In genomic region chr5:81247441-81247972, GRCh38 we compare ENCODE assay signal across 12 cellular contexts. TPM values are rescaled to one million over a fixed set of nuclear protein-coding genes. Genes with fewer than 3 reads are reported as not detected.
DNase-seq lines count a peak whose midpoint lies in the region; ATAC-seq and TF ChIP-seq lines count a peak whose summit lies in the region.
"Had no signal": no experiment of that assay in that cellular context is flagged by ENCODE, and none has a peak within 500 bp of the region (broad histone marks: within the 10 kb centered on the region; RNA-seq: fewer than 3 reads in every experiment).

No MANE protein-coding gene starts in this region.

- H4K20me1 ChIP-seq in fibroblast of lung (ENCODE audit: control insufficient read depth, extremely low read depth, insufficient read depth, low read length) = no peaks in the 10 kb centered on the region

- no peak overlapping the region for H3K9ac ChIP-seq in fibroblast of lung (ENCODE audit: insufficient read depth, low read length)
- no peak overlapping the region for H3K9ac ChIP-seq in trophoblast cell (ENCODE audit: low read length)

- no peak overlapping the region for H3K18ac ChIP-seq in trophoblast cell (ENCODE audit: low read length)

- H3K27me3 ChIP-seq in fibroblast of lung (ENCODE audit: control insufficient read depth, insufficient read depth, low read length) = no peaks in the 10 kb centered on the region
- H3K27me3 ChIP-seq in trophoblast cell (ENCODE audit: insufficient read depth, low read length) = no peaks in the 10 kb centered on the region

- H3K36me3 Mint-ChIP-seq in activated CD4-positive, alpha-beta memory T cell treated with anti-CD3 and anti-CD28 coated beads for 36 hours = peaks cover 4% of the 10 kb centered on the region

- POLR2A ChIA-PET in activated CD4-positive, alpha-beta memory T cell treated with anti-CD3 and anti-CD28 coated beads for 36 hours (lab: Charles Lee) = no interaction called here

- H2BK5ac ChIP-seq in trophoblast cell (ENCODE audit: low read depth, low read length, poor library complexity) = peak overlapping the region; percentile 21

- ATAC-seq in HG02981 (IDR thresholded peaks at IDR 0.05; ENCODE audit: unreplicated experiment) = no peak

- DNase-seq in Ammon's horn (ENCODE audit: low spot score) (peak; percentile 67), RPMI7951 (ENCODE audit: low read depth) (peak; percentile 43), fibroblast of lung (ENCODE audit: low read depth in 2 of 2) (peak; percentile 25 to 84), trophoblast cell (no peak), ureter (ENCODE audit: low spot score) (no peak)
- DNase-seq in activated CD8-positive, alpha-beta memory T cell treated with anti-CD3 and anti-CD28 coated beads, Interleukin-2, amount 50 U/mL, for 4 hours = no peak
- DNase-seq in activated CD4-positive, alpha-beta memory T cell treated with anti-CD3 and anti-CD28 coated beads for 36 hours = no peak
- DNase-seq: activated CD4-positive, alpha-beta T cell treated with anti-CD3 and anti-CD28 coated beads for 4 hours; activated naive CD4-positive, alpha-beta T cell treated with Interleukin-2 at 50 U/mL for 16 hours; NCI-H2029 had no signal

- no peak overlapping the region for H3K4me3 ChIP-seq in fibroblast of lung (replicated peaks in 1 of 4; ENCODE audit: control extremely low read depth in 1 of 4, insufficient read depth in 1 of 4, low read depth in 3 of 4, low read length in 4 of 4)
- H3K4me3 ChIP-seq in trophoblast cell (ENCODE audit: low read depth, low read length) = no peak overlapping the region
- H3K4me3 ChIP-seq: lung had no signal

- no peaks in the 10 kb centered on the region for H3K4me1 Mint-ChIP-seq in activated CD4-positive, alpha-beta memory T cell treated with anti-CD3 and anti-CD28 coated beads for 36 hours (ENCODE audit: low read depth)

- H2AFZ ChIP-seq in fibroblast of lung (ENCODE audit: low read length) = no peak overlapping the region
- H2AFZ ChIP-seq in trophoblast cell (ENCODE audit: insufficient read depth, low read length, poor library complexity) = no peak overlapping the region

- no peak overlapping the region for H4K12ac ChIP-seq in trophoblast cell (ENCODE audit: low read depth, low read length)

- H3K23ac ChIP-seq in trophoblast cell (ENCODE audit: low read length) = no peak overlapping the region

- peak overlapping the region; percentile 13 for H4K8ac ChIP-seq in trophoblast cell (ENCODE audit: low read depth, low read length)

- no peak for TF ChIP-seq CTCF in fibroblast of lung (conservative IDR thresholded peaks at IDR 0.05 in 1 of 2, IDR thresholded peaks at IDR 0.05 in 1 of 2; ENCODE audit: low read depth in 1 of 2, low read length in 2 of 2)

- H2BK12ac ChIP-seq in trophoblast cell (ENCODE audit: low read length) = no peak overlapping the region

- H3K79me1 ChIP-seq in trophoblast cell (ENCODE audit: low read length) = peaks cover 10% of the 10 kb centered on the region

- no peak overlapping the region for H3K4ac ChIP-seq in trophoblast cell (ENCODE audit: low read depth, low read length)

- no peak overlapping the region for H3K4me2 ChIP-seq in fibroblast of lung (ENCODE audit: extremely low read depth, insufficient read depth, low read length)
- H3K4me2 ChIP-seq in trophoblast cell (ENCODE audit: low read length) = no peak overlapping the region

- CTCF ChIA-PET in activated CD4-positive, alpha-beta memory T cell treated with anti-CD3 and anti-CD28 coated beads for 36 hours (lab: Charles Lee) = no interaction called here

- H3K9me3 ChIP-seq in fibroblast of lung (ENCODE audit: control insufficient read depth, insufficient read depth, low read depth, low read length) = no peaks in the 10 kb centered on the region
- no peaks in the 10 kb centered on the region for H3K9me3 ChIP-seq in trophoblast cell (ENCODE audit: insufficient read depth, low read depth, low read length)

- H3K27me3 Mint-ChIP-seq in activated CD4-positive, alpha-beta memory T cell treated with anti-CD3 and anti-CD28 coated beads for 36 hours = no peaks in the 10 kb centered on the region

- H3K36me3 ChIP-seq in fibroblast of lung (ENCODE audit: control insufficient read depth, insufficient read depth, low read length) (no peaks in the 10 kb centered on the region), trophoblast cell (ENCODE audit: control insufficient read depth in 1 of 2, insufficient read depth in 2 of 2, low read length in 2 of 2) (peaks cover 2 to 7% of the 10 kb centered on the region in 2 experiments)

- peak overlapping the region; percentile 4 for H4K91ac ChIP-seq in trophoblast cell (ENCODE audit: low read depth, low read length)

- no peak overlapping the region for H3K4me3 Mint-ChIP-seq in activated CD4-positive, alpha-beta memory T cell treated with anti-CD3 and anti-CD28 coated beads for 36 hours

- intact Hi-C loops in activated CD4-positive, alpha-beta memory T cell treated with anti-CD3 and anti-CD28 coated beads for 36 hours (cut with micrococcal nuclease) = no loop called here

- H2AK5ac ChIP-seq in trophoblast cell (ENCODE audit: low read length) = no peak overlapping the region

- H3K9me3 Mint-ChIP-seq in activated CD4-positive, alpha-beta memory T cell treated with anti-CD3 and anti-CD28 coated beads for 36 hours = no peaks in the 10 kb centered on the region

- no peak overlapping the region for H3K27ac Mint-ChIP-seq in activated CD4-positive, alpha-beta memory T cell treated with anti-CD3 and anti-CD28 coated beads for 36 hours

- no peak overlapping the region for H2BK120ac ChIP-seq in trophoblast cell (ENCODE audit: insufficient read depth, low read length, poor library complexity)

- no peak overlapping the region for H3K14ac ChIP-seq in trophoblast cell (ENCODE audit: low read length)

- H3K4me1 ChIP-seq in fibroblast of lung (ENCODE audit: control insufficient read depth, extremely low read depth, insufficient read depth, low read length) (no peaks in the 10 kb centered on the region), trophoblast cell (ENCODE audit: control insufficient read depth in 1 of 2, insufficient read depth in 2 of 2, low read length in 2 of 2) (peaks cover 24 to 34% of the 10 kb centered on the region in 2 experiments)

- H3K79me2 ChIP-seq in fibroblast of lung (ENCODE audit: control insufficient read depth, insufficient read depth, low read length) (no peaks in the 10 kb centered on the region), trophoblast cell (ENCODE audit: control insufficient read depth, insufficient read depth, low read length, poor library complexity) (no peaks in the 10 kb centered on the region)

- WGBS in trophoblast cell (ENCODE audit: extremely low coverage, insufficient coverage, insufficient read length) = no CpG with 5 or more reads among the region's 3 CpGs

- H3K27ac ChIP-seq in fibroblast of lung (ENCODE audit: insufficient read depth, low read length) (no peak overlapping the region), trophoblast cell (ENCODE audit: low read depth, low read length) (peak overlapping the region; percentile 67)

RNA-seq across cellular contexts. Expression of gene CKMT2, which starts 14.4 kb away (rescaled TPM):
- total RNA-seq in RPMI7951 (2014; rRNA removed; shearing (Covaris generic)) = 2.2 TPM in 1 of 2 replicates, not detected in the other
- 8.0 and 19.3 TPM in 2 replicates for total RNA-seq in fibroblast of lung
- 1.9 and 2.3 TPM in 2 replicates for polyA plus RNA-seq in fibroblast of lung
- polyA plus RNA-seq in fibroblast of lung (2012) = 1.3 and 1.5 TPM in 2 replicates
- polyA minus RNA-seq in fibroblast of lung (ENCODE audit: low replicate concordance) = 5.7 and 14.5 TPM in 2 replicates
- polyA plus RNA-seq in trophoblast cell (2013) = 4.3 TPM in 2 replicates
- total RNA-seq in ureter = 6.6 TPM
- total RNA-seq in activated CD4-positive, alpha-beta memory T cell treated with anti-CD3 and anti-CD28 coated beads for 36 hours = not detected

RNA-seq across cellular contexts. Expression of gene ZCCHC9, which starts 53.9 kb away (rescaled TPM):
- 25.0 and 29.6 TPM in 2 replicates for total RNA-seq in RPMI7951 (2014; rRNA removed; shearing (Covaris generic))
- total RNA-seq in fibroblast of lung (34.9 and 50.9 TPM in 2 replicates), ureter (20.9 TPM)
- polyA plus RNA-seq in fibroblast of lung = 35.9 and 44.4 TPM in 2 replicates
- polyA plus RNA-seq in fibroblast of lung (2012) = 33.5 and 37.8 TPM in 2 replicates
- 1.7 and 2.7 TPM in 2 replicates for polyA minus RNA-seq in fibroblast of lung (ENCODE audit: low replicate concordance)
- 49.2 and 51.5 TPM in 2 replicates for polyA plus RNA-seq in trophoblast cell (2013)
- 10 to 100 TPM; 42.6 to 49.1 TPM for total RNA-seq in activated CD4-positive, alpha-beta memory T cell treated with anti-CD3 and anti-CD28 coated beads for 36 hours

Comparison
In these comparisons a context has a peak if more than half of its experiments do, and no peak if none do; other contexts are left out.
1. DNase-seq: peak in Ammon's horn (single experiment), RPMI7951 (single experiment) and fibroblast of lung (2 of 2); none in trophoblast cell (0 of 2), activated CD8-positive, alpha-beta memory T cell treated with anti-CD3 and anti-CD28 coated beads, Interleukin-2, amount 50 U/mL, for 4 hours (single experiment), ureter (single experiment) and activated CD4-positive, alpha-beta memory T cell treated with anti-CD3 and anti-CD28 coated beads for 36 hours (single experiment).